ENCODE assay signal across 13 cellular contexts in genomic region chr12:120750806-120751205, GRCh38.
"Had no signal": no experiment of that assay in that cellular context is flagged by ENCODE, and none has a peak within 500 bp of the region (broad histone marks: within the 10 kb centered on the region; RNA-seq: fewer than 3 reads in every experiment).

No MANE protein-coding gene starts in this region.

- H3K4me1 Mint-ChIP-seq: natural killer cell had no signal

- H3K27me3 Mint-ChIP-seq: stimulated activated memory B cell treated with anti-CD40 and anti-IgM and Interleukin-4, amounts not matched to agents 10 μg/mL and 1 μg/mL and 100 μg/mL, for 72 hours had no signal

- H3K36me3 ChIP-seq: neutrophil, thyroid gland, uterus had no signal

- H3K9me3 ChIP-seq: neutrophil, thyroid gland had no signal

- H3K27ac Mint-ChIP-seq: activated T-helper 1 cell treated with anti-CD3 and anti-CD28 coated beads, Interleukin-12 subunit alpha, Interleukin-12 subunit beta, Interleukin-2, Interleukin-4 antibody, amounts not matched to agents 30 ng/mL and 10 ng/mL and 1 ng/mL, durations not matched to agents 14 hours and 24 hours and 36 hours; natural killer cell; stimulated activated memory B cell treated with anti-CD40 and anti-IgM and Interleukin-4, amounts not matched to agents 10 μg/mL and 1 μg/mL and 100 μg/mL, for 72 hours had no signal

- H3K27ac ChIP-seq: epithelial cell of prostate, neutrophil, thyroid gland, uterus had no signal

- H3K4me3 ChIP-seq: thyroid gland, uterus had no signal

- H3K9me3 Mint-ChIP-seq: natural killer cell had no signal

- DNase-seq: activated CD8-positive, alpha-beta memory T cell treated with anti-CD3 and anti-CD28 coated beads, Interleukin-2, amount 50 U/mL, for 48 hours; anterior cingulate cortex; effector memory CD4-positive, alpha-beta T cell; kidney glomerular epithelial cell; natural killer cell; stimulated activated CD4-positive, alpha-beta T cell treated with anti-CD3 and anti-CD28 coated beads, Interleukin-2, amount 100 ng/mL, for 48 hours; thyroid gland; uterus had no signal

- H3K27me3 ChIP-seq: neutrophil, thyroid gland, uterus had no signal

- H3K4me3 Mint-ChIP-seq: activated T-helper 1 cell treated with anti-CD3 and anti-CD28 coated beads, Interleukin-12 subunit alpha, Interleukin-12 subunit beta, Interleukin-2, Interleukin-4 antibody, amounts not matched to agents 30 ng/mL and 10 ng/mL and 1 ng/mL, durations not matched to agents 14 hours and 24 hours and 36 hours; natural killer cell; stimulated activated memory B cell treated with anti-CD40 and anti-IgM and Interleukin-4, amounts not matched to agents 10 μg/mL and 1 μg/mL and 100 μg/mL, for 72 hours had no signal

- ATAC-seq: activated CD4-positive, CD25-positive, alpha-beta regulatory T cell treated with anti-CD3 and anti-CD28 coated beads, Interleukin-2, amount 50 U/mL, for 24 hours; natural killer cell; stimulated activated memory B cell treated with anti-CD40 and anti-IgM and Interleukin-4, amounts not matched to agents 10 μg/mL and 1 μg/mL and 100 μg/mL, for 72 hours had no signal

- H3K4me1 ChIP-seq: thyroid gland, uterus had no signal
